29 cellular contexts compared by ENCODE assay signal in genomic region chr2:167430447-167430846, GRCh38.
"Had no signal": no experiment of that assay in that cellular context is flagged by ENCODE, and none has a peak within 500 bp of the region (broad histone marks: within the 10 kb centered on the region; RNA-seq: fewer than 3 reads in every experiment).

No MANE protein-coding gene starts in this region.

- ATAC-seq: activated CD4-positive, alpha-beta T cell treated with anti-CD3 and anti-CD28 coated beads for 36 hours; activated CD8-positive, alpha-beta memory T cell treated with anti-CD3 and anti-CD28 coated beads, Interleukin-2, amount 10 ng/mL, durations not matched to agents 7 days and 5 days; activated CD8-positive, alpha-beta T cell treated with anti-CD3 and anti-CD28 coated beads, Interleukin-2, amount 10 ng/mL, durations not matched to agents 7 days and 5 days; activated naive CD8-positive, alpha-beta T cell treated with anti-CD3 and anti-CD28 coated beads, Interleukin-2, amount 50 U/mL, for 24 hours; body of pancreas; effector memory CD8-positive, alpha-beta T cell; foreskin keratinocyte; gastrocnemius medialis; heart left ventricle had no signal

- DNase-seq: activated CD4-positive, alpha-beta memory T cell treated with anti-CD3 and anti-CD28 coated beads for 36 hours; activated CD4-positive, alpha-beta T cell treated with anti-CD3 and anti-CD28 coated beads for 36 hours; activated CD4-positive, alpha-beta T cell treated with anti-CD3 and anti-CD28 coated beads, Interleukin-2, amount 10 ng/mL, durations not matched to agents 24 days and 14 days; activated CD4-positive, CD25-positive, alpha-beta regulatory T cell; activated CD4-positive, CD25-positive, alpha-beta regulatory T cell treated with anti-CD3 and anti-CD28 coated beads, Interleukin-2, amount 50 U/mL, for 72 hours; activated CD8-positive, alpha-beta memory T cell treated with anti-CD3 and anti-CD28 coated beads, Interleukin-2, amount 10 ng/mL, durations not matched to agents 7 days and 5 days; activated CD8-positive, alpha-beta memory T cell treated with anti-CD3 and anti-CD28 coated beads, Interleukin-2, amount 50 U/mL, for 4 hours; activated CD8-positive, alpha-beta T cell treated with anti-CD3 and anti-CD28 coated beads, Interleukin-2, amount 10 ng/mL, durations not matched to agents 7 days and 5 days; activated effector memory CD4-positive, alpha-beta T cell treated with anti-CD3 and anti-CD28 coated beads, Interleukin-2, amount 50 U/mL, for 16 hours; activated naive CD4-positive, alpha-beta T cell treated with anti-CD3 and anti-CD28 coated beads for 36 hours; activated naive CD8-positive, alpha-beta T cell treated with anti-CD3 and anti-CD28 coated beads for 36 hours; activated naive CD8-positive, alpha-beta T cell treated with anti-CD3 and anti-CD28 coated beads, Interleukin-2, amount 50 U/mL, for 24 hours; activated T-cell treated with anti-CD3 and anti-CD28 coated beads, Interleukin-2, amount 50 U/mL, for 1 hour; activated T-cell treated with anti-CD3 and anti-CD28 coated beads, Interleukin-2, amount 50 U/mL, for 48 hours; adrenal gland; amygdala; aorta; body of pancreas; caudate nucleus; cortex of kidney; dermis blood vessel endothelial cell; effector CD4-positive, alpha-beta T cell; effector memory CD8-positive, alpha-beta T cell; erythroblast; foreskin keratinocyte; gastrocnemius medialis; glutamatergic neuron; heart left ventricle; T1000 had no signal
